In the genomic region with DNA sequence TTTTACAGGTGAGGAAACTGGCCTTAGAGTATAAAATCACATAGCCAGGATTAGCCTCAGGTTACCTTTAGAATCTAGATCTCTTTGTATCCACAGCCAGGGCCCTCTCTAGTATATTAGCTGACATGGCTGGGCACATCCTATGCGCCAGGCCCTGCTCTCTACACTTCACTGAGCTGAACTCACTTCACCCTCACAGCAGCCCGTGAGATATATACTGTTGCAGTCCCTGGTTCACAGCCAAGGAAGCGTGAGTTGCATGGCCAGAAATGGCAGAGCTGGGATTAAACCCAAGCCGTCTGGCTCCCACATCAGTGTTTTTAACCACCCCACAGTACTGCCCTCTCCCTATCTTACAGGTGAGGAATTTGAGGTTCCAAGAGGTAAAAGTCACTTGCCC, we compare ENCODE assay signal across 23 cellular contexts. TPM values are rescaled to one million over a fixed set of nuclear protein-coding genes. Genes with fewer than 3 reads are reported as not detected.
DNase-seq lines count a peak whose midpoint lies in the region; ATAC-seq, FAIRE-seq and TF ChIP-seq lines count a peak whose summit lies in the region.
"Had no signal": no experiment of that assay in that cellular context is flagged by ENCODE, and none has a peak within 500 bp of the region (broad histone marks: within the 10 kb centered on the region; RNA-seq: fewer than 3 reads in every experiment).

No MANE protein-coding gene starts in this region.

- TF ChIP-seq CTCF in right atrium auricular region (IDR thresholded peaks at IDR 0.05) (no peak), OCI-LY7 (conservative IDR thresholded peaks at IDR 0.05; ENCODE audit: low read length) (no peak), suprapubic skin (IDR thresholded peaks at IDR 0.05) (no peak)

- WGBS in right cardiac atrium: 61% methylated on average over 4 of the region's 4 CpGs
- WGBS in urinary bladder: 40% methylated on average over 4 of the region's 4 CpGs
- 36% methylated on average over 4 of the region's 4 CpGs for WGBS in suprapubic skin

- no peaks in the 10 kb centered on the region for H4K20me1 ChIP-seq in OCI-LY7 (ENCODE audit: insufficient read depth, low read length)

- TF ChIP-seq POLR2A in suprapubic skin (IDR thresholded peaks at IDR 0.05): no peak

- H2AFZ ChIP-seq in OCI-LY7 (ENCODE audit: low read length): no peak overlapping the region

- no peak overlapping the region for H3K27ac ChIP-seq in right atrium auricular region
- H3K27ac ChIP-seq in OCI-LY7 (ENCODE audit: low read depth, low read length, poor library complexity, severe bottlenecking): no peak overlapping the region
- peak overlapping the region; percentile 10 for H3K27ac ChIP-seq in right cardiac atrium (ENCODE audit: low read length)
- peak overlapping the region; percentile 54 for H3K27ac ChIP-seq in urinary bladder (ENCODE audit: low read depth)
- H3K27ac ChIP-seq in suprapubic skin: no peak overlapping the region

- TF ChIP-seq EP300 in suprapubic skin (IDR thresholded peaks at IDR 0.05): no peak

- H3K4me2 ChIP-seq in OCI-LY7 (ENCODE audit: low read length): 0 out of 2 replicates have a peak overlapping the region, but pooled peaks have one; percentile 64

- ATAC-seq in Right ventricle myocardium superior (ENCODE audit: poor library complexity) (peak; percentile 83), right cardiac atrium (peak in 1 of 2 donors; percentile 55)
- ATAC-seq: effector memory CD8-positive, alpha-beta T cell; naive thymus-derived CD8-positive, alpha-beta T cell had no signal

- H3K4me3 ChIP-seq in right atrium auricular region (no peak overlapping the region), OCI-LY7 (ENCODE audit: low read depth, low read length, poor library complexity, severe bottlenecking) (no peak overlapping the region), right cardiac atrium (ENCODE audit: low read length) (no peak overlapping the region), urinary bladder (ENCODE audit: low read depth, low read length) (no peak overlapping the region), suprapubic skin (no peak overlapping the region)
- H3K4me3 ChIP-seq: HAP-1, spleen had no signal

- intact Hi-C loops in Right ventricle myocardium superior (cut with DNase I) (no loop called here), OCI-LY7 (cut with micrococcal nuclease; ENCODE audit: unreplicated experiment) (no loop called here), right cardiac atrium (cut with DNase I) (loop anchor here in 1 of 4 donors (10.0 kb wide), 1 partner anchor 165 kb away; no protein-coding TSS in a partner anchor)

- no peak for FAIRE-seq in HTR-8/SVneo (lab: Jason Lieb, UNC)
- FAIRE-seq: GM12891 had no signal

- H3K4me1 ChIP-seq in right atrium auricular region (peaks cover 0 to 49% of the 10 kb centered on the region in 2 donors), OCI-LY7 (ENCODE audit: insufficient read depth, low read length, poor library complexity, severe bottlenecking) (peaks cover 63% of the 10 kb centered on the region), right cardiac atrium (ENCODE audit: control insufficient read depth, insufficient read depth, low read length) (peaks cover 5% of the 10 kb centered on the region), urinary bladder (ENCODE audit: insufficient read depth) (no peaks in the 10 kb centered on the region), suprapubic skin (peaks cover 13% of the 10 kb centered on the region)
- H3K4me1 ChIP-seq: HAP-1 had no signal

- H3K36me3 ChIP-seq in right atrium auricular region (no peaks in the 10 kb centered on the region), OCI-LY7 (ENCODE audit: insufficient read depth, low read length) (no peaks in the 10 kb centered on the region), urinary bladder (ENCODE audit: insufficient read depth) (no peaks in the 10 kb centered on the region), suprapubic skin (no peaks in the 10 kb centered on the region)
- H3K36me3 ChIP-seq: HAP-1, spleen had no signal

- H3K9me3 ChIP-seq in right atrium auricular region (no peaks in the 10 kb centered on the region), OCI-LY7 (ENCODE audit: low read length) (no peaks in the 10 kb centered on the region), right cardiac atrium (ENCODE audit: control insufficient read depth, low read length) (no peaks in the 10 kb centered on the region), suprapubic skin (no peaks in the 10 kb centered on the region)
- H3K9me3 ChIP-seq: HAP-1, spleen had no signal

- CTCF ChIA-PET in OCI-LY7 (lab: Charles Lee; ENCODE audit: unreplicated experiment): interaction anchor here (1.1 kb wide), 1 partner anchor 14 kb away, joined by 5 read pairs; no protein-coding TSS in a partner anchor

- POLR2A ChIA-PET in OCI-LY7 (lab: Charles Lee): no interaction called here

- no peaks in the 10 kb centered on the region for H3K27me3 ChIP-seq in right atrium auricular region
- no peaks in the 10 kb centered on the region for H3K27me3 ChIP-seq in right cardiac atrium (ENCODE audit: control insufficient read depth, insufficient read depth)
- H3K27me3 ChIP-seq in suprapubic skin: no peaks in the 10 kb centered on the region
- H3K27me3 ChIP-seq: spleen had no signal

- no TSS peak for BruUV-seq in OCI-LY7 (replicated peaks; lab: Mats Ljungman, UMichigan)

- H3K9me2 ChIP-seq in OCI-LY7 (ENCODE audit: insufficient read depth, low read length): no peaks in the 10 kb centered on the region

- no peaks in the 10 kb centered on the region for H3K79me2 ChIP-seq in OCI-LY7 (ENCODE audit: insufficient read depth, low read depth, low read length)

- DNase-seq in Right ventricle myocardium superior (peak; percentile 60), right atrium auricular region (ENCODE audit: low spot score) (no peak), OCI-LY7 (ENCODE audit: low spot score) (no peak), right cardiac atrium (peak in 1 of 3 donors; percentile 39), HTR-8/SVneo (ENCODE audit: insufficient read length, low spot score) (no peak), suprapubic skin (ENCODE audit: low spot score in 2 of 2) (no peak)
- DNase-seq in stimulated activated CD4-positive, alpha-beta T cell treated with anti-CD3 and anti-CD28 coated beads, Interleukin-15, amount 100 ng/mL, for 24 hours: no peak
- DNase-seq: ACHN; activated naive CD4-positive, alpha-beta T cell; activated T-cell treated with anti-CD3 and anti-CD28 coated beads for 4 hours; aorta; effector memory CD8-positive, alpha-beta T cell; islet precursor cell; naive thymus-derived CD8-positive, alpha-beta T cell; NCI-H146; NCI-H524 treated with DMSO at 0.1 percent for 48 hours; SHP77; spleen; stimulated activated CD8-positive, alpha-beta memory T cell treated with anti-CD3 and anti-CD28 coated beads, Interleukin-4, amount 100 ng/mL, for 48 hours; T-helper 1 cell had no signal

RNA-seq across cellular contexts. Expression of gene DAB2IP, which starts 58.4 kb away (rescaled TPM):
- total RNA-seq in Right ventricle myocardium superior (44.7 TPM), right atrium auricular region (10 to 100 TPM; 38.0 to 47.0 TPM), OCI-LY7 (2022) (11.1 and 11.2 TPM in 2 replicates), right cardiac atrium (10 to 100 TPM; 41.7 to 55.0 (median 42.7) TPM), urinary bladder (16.8 TPM), suprapubic skin (10 to 100 TPM; 47.6 to 55.6 (median 50.3) TPM)
- 2.9 and 3.9 TPM in 2 replicates for total RNA-seq in OCI-LY7 (2014; rRNA removed; shearing (Covaris generic))
- polyA plus RNA-seq in right cardiac atrium (25.5 TPM), urinary bladder (42.3 TPM)
- total RNA-seq: naive thymus-derived CD8-positive, alpha-beta T cell had no signal
- polyA plus RNA-seq: naive thymus-derived CD8-positive, alpha-beta T cell had no signal

Comparison
In these comparisons a context has a peak if more than half of its experiments do, and no peak if none do; other contexts are left out.
1. H3K27ac ChIP-seq: peak in right cardiac atrium (single experiment) and urinary bladder (single experiment); none in right atrium auricular region (0 of 2), OCI-LY7 (single experiment) and suprapubic skin (single experiment).